ENCODE assay signal across 8 cellular contexts in genomic region chr12:76032043-76032981, GRCh38. TPM values are rescaled to one million over a fixed set of nuclear protein-coding genes. Genes with fewer than 3 reads are reported as not detected.
DNase-seq lines count a peak whose midpoint lies in the region; ATAC-seq and TF ChIP-seq lines count a peak whose summit lies in the region.

No MANE protein-coding gene starts in this region.

- in situ Hi-C loops in ACHN (cut with HindIII; ENCODE audit: low pct_ligation_motif_present, low pct_unique_long_range_greater_than_20kb, low sequenced_read_pairs), result loop anchor here (25.0 kb wide), 1 partner anchor 495 kb away; no protein-coding TSS in a partner anchor
- in situ Hi-C loops in astrocyte of the spinal cord (cut with HindIII; ENCODE audit: low sequenced_read_pairs), result no loop called here

- peak; percentile 71 for DNase-seq in ACHN
- DNase-seq in RKO (ENCODE audit: low spot score), result peak; percentile 74
- DNase-seq in astrocyte of the spinal cord (ENCODE audit: low read depth, low spot score), result peak; percentile 80
- DNase-seq in hypothalamus (lab: John Stamatoyannopoulos, UW), result peak in 27 of 51 donors; percentile 29 to 84 (median 61)
- peak; percentile 65 for DNase-seq in renal cortical epithelial cell (ENCODE audit: low read depth)
- DNase-seq in NK-92 treated with Interleukin-12 subunit alpha and Interleukin-12 subunit beta, amount 100 ng/mL, for 24 hours (lab: John Stamatoyannopoulos, UW), result no peak

- ATAC-seq in GM18858 (IDR thresholded peaks at IDR 0.05; ENCODE audit: unreplicated experiment) (peak; percentile 18), HG03045 (IDR thresholded peaks at IDR 0.05; ENCODE audit: unreplicated experiment) (peak; percentile 32)

- TF ChIP-seq CTCF in astrocyte of the spinal cord (IDR thresholded peaks at IDR 0.05; ENCODE audit: low read depth, low read length), result no peak

- H3K4me3 ChIP-seq in astrocyte of the spinal cord (ENCODE audit: low read depth, low read length), result peak overlapping the region; percentile 98

RNA-seq across cellular contexts. Expression of gene PHLDA1, which starts 0.7 kb away (rescaled TPM):
- total RNA-seq in renal cortical epithelial cell, result 38.2 and 68.7 TPM in 2 replicates

RNA-seq across cellular contexts. Expression of gene NAP1L1, which starts 52.2 kb away (rescaled TPM):
- 309 and 481 TPM in 2 replicates for total RNA-seq in renal cortical epithelial cell
